22 cellular contexts compared by ENCODE assay signal in genomic region chr4:34009951-34010350, GRCh38.
"Had no signal": no experiment of that assay in that cellular context is flagged by ENCODE, and none has a peak within 500 bp of the region (broad histone marks: within the 10 kb centered on the region; RNA-seq: fewer than 3 reads in every experiment).

No MANE protein-coding gene starts in this region.

- H3K4me1 ChIP-seq: gastrocnemius medialis, parathyroid adenoma, prostate gland, right lobe of liver, testis, tibial nerve had no signal

- H3K4me3 ChIP-seq: coronary artery, gastrocnemius medialis, lung, prostate gland, right lobe of liver, testis, tibial nerve had no signal

- H3K9ac ChIP-seq: parathyroid adenoma had no signal

- DNase-seq: effector CD4-positive, alpha-beta T cell; endodermal cell; gastrocnemius medialis; glutamatergic neuron; immature natural killer cell; left cardiac atrium; left ventricle myocardium superior; mesendoderm; naive B cell; nephron progenitor cell; right lobe of liver; stimulated activated CD4-positive, alpha-beta T cell treated with anti-CD3 and anti-CD28 coated beads, Interleukin-4, amount 100 ng/mL, for 1 hour; testis had no signal

- ATAC-seq: esophagus mucosa; gastrocnemius medialis; left cardiac atrium; left ventricle myocardium superior; right lobe of liver; stimulated activated memory B cell treated with anti-CD40 and anti-IgM and Interleukin-4, amounts not matched to agents 10 μg/mL and 1 μg/mL and 100 μg/mL, for 72 hours had no signal

- H3K9me3 ChIP-seq: gastrocnemius medialis, prostate gland, right lobe of liver, testis, tibial nerve had no signal

- H3K36me3 ChIP-seq: gastrocnemius medialis, prostate gland, right lobe of liver, tibial nerve had no signal

- H3K27me3 ChIP-seq: gastrocnemius medialis, right lobe of liver, testis, tibial nerve had no signal

- H3K79me2 ChIP-seq: parathyroid adenoma had no signal

- H3K27ac ChIP-seq: coronary artery, gastrocnemius medialis, parathyroid adenoma, prostate gland, right lobe of liver, testis, tibial nerve had no signal

- FAIRE-seq: endothelial cell of umbilical vein, keratinocyte had no signal

- H2AFZ ChIP-seq: parathyroid adenoma had no signal
